ENCODE assay signal across 21 cellular contexts in the genomic region with DNA sequence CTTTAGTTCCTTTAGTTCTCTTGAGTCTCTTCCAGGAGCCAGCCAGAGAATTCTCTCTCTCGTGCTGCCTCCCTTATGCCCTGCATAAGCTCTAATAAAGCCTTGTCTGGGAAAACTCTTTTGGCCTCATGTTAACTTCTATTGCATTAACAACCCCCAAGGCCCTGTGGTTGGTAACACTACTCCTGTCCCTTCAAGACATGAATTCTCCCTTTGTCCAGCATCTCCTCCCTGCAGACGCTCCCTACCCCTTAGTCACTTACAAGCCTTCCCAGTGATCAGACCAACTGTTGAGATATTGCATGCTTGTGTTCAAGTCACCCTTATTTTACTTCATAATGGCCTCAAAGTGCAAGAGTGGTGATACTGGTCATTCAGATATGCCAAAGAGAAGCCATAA. TPM values are rescaled to one million over a fixed set of nuclear protein-coding genes. Genes with fewer than 3 reads are reported as not detected.
"Had no signal": no experiment of that assay in that cellular context is flagged by ENCODE, and none has a peak within 500 bp of the region (broad histone marks: within the 10 kb centered on the region; RNA-seq: fewer than 3 reads in every experiment).

No MANE protein-coding gene starts in this region.

- H3K4me3 ChIP-seq: esophagus squamous epithelium, right atrium auricular region, suprapubic skin, thyroid gland, uterus had no signal

- H3K4me1 Mint-ChIP-seq: immature natural killer cell; mesothelial cell of epicardium; natural killer cell; stimulated activated effector memory CD8-positive, alpha-beta T cell treated with anti-CD3 and anti-CD28 coated beads, Interleukin-12 subunit alpha, Interleukin-12 subunit beta, amount 100 ng/mL, for 72 hours had no signal

- H3K36me3 ChIP-seq: uterus had no signal

- H3K27me3 ChIP-seq: esophagus squamous epithelium, right atrium auricular region, suprapubic skin, thyroid gland, uterus had no signal

- DNase-seq: cortex of kidney; esophagus squamous epithelium; foreskin fibroblast; immature natural killer cell; kidney glomerular epithelial cell; natural killer cell; stimulated activated CD4-positive, alpha-beta T cell treated with anti-CD3 and anti-CD28 coated beads, Interleukin-4, amount 100 ng/mL, for 1 hour; stimulated activated CD8-positive, alpha-beta memory T cell treated with anti-CD3 and anti-CD28 coated beads, Interleukin-4, amount 100 ng/mL, for 48 hours; stimulated activated naive CD8-positive, alpha-beta T cell treated with anti-CD3 and anti-CD28 coated beads, Interleukin-15, Interleukin-2, amounts not matched to agents 100 U/mL and 50 U/mL, for 24 hours; thyroid gland; uterus had no signal

- ATAC-seq: natural killer cell; stimulated activated effector memory CD8-positive, alpha-beta T cell treated with anti-CD3 and anti-CD28 coated beads, Interleukin-12 subunit alpha, Interleukin-12 subunit beta, amount 100 ng/mL, for 72 hours; stimulated activated naive CD8-positive, alpha-beta T cell treated with anti-CD3 and anti-CD28 coated beads, Interleukin-15, Interleukin-2, amounts not matched to agents 100 U/mL and 50 U/mL, for 24 hours had no signal

- H3K9me3 ChIP-seq: esophagus squamous epithelium, right atrium auricular region, suprapubic skin, thyroid gland, uterus had no signal

- H3K9me3 Mint-ChIP-seq: immature natural killer cell; mesothelial cell of epicardium; natural killer cell; neural crest cell; stimulated activated effector memory CD8-positive, alpha-beta T cell treated with anti-CD3 and anti-CD28 coated beads, Interleukin-12 subunit alpha, Interleukin-12 subunit beta, amount 100 ng/mL, for 72 hours; type B pancreatic cell had no signal

- H3K36me3 Mint-ChIP-seq: immature natural killer cell; natural killer cell; stimulated activated effector memory CD8-positive, alpha-beta T cell treated with anti-CD3 and anti-CD28 coated beads, Interleukin-12 subunit alpha, Interleukin-12 subunit beta, amount 100 ng/mL, for 72 hours had no signal

- H3K4me1 ChIP-seq: uterus had no signal

- H3K27ac Mint-ChIP-seq: immature natural killer cell; mesothelial cell of epicardium; natural killer cell; stimulated activated effector memory CD8-positive, alpha-beta T cell treated with anti-CD3 and anti-CD28 coated beads, Interleukin-12 subunit alpha, Interleukin-12 subunit beta, amount 100 ng/mL, for 72 hours; type B pancreatic cell had no signal

- H3K4me3 Mint-ChIP-seq: immature natural killer cell; mesothelial cell of epicardium; natural killer cell; neural crest cell; stimulated activated effector memory CD8-positive, alpha-beta T cell treated with anti-CD3 and anti-CD28 coated beads, Interleukin-12 subunit alpha, Interleukin-12 subunit beta, amount 100 ng/mL, for 72 hours; type B pancreatic cell had no signal

- H3K27ac ChIP-seq: esophagus squamous epithelium, right atrium auricular region, suprapubic skin, uterus had no signal

RNA-seq across cellular contexts. Expression of a gene that starts 20.7 kb away (rescaled TPM):
- total RNA-seq: neural crest cell had no signal

RNA-seq across cellular contexts. Expression of a gene that starts 48.7 kb away (rescaled TPM):
- total RNA-seq: epithelial cell of proximal tubule, mesothelial cell of epicardium, myocyte, neural crest cell, osteocyte, pulmonary artery endothelial cell had no signal
